ENCODE assay signal across 16 cellular contexts in genomic region chr18:49073431-49073830, GRCh38.
DNase-seq lines count a peak whose midpoint lies in the region; ATAC-seq and TF ChIP-seq lines count a peak whose summit lies in the region.
"Had no signal": no experiment of that assay in that cellular context is flagged by ENCODE, and none has a peak within 500 bp of the region (broad histone marks: within the 10 kb centered on the region; RNA-seq: fewer than 3 reads in every experiment).

No MANE protein-coding gene starts in this region.

- no peak for TF ChIP-seq RAD21 in IMR-90 (IDR thresholded peaks at IDR 0.05; ENCODE audit: low read length)

- no peak overlapping the region for H3K56ac ChIP-seq in IMR-90 (ENCODE audit: extremely low read depth, insufficient read depth, low read length)

- H2AFZ ChIP-seq in ACC112 (ENCODE audit: low read length, unreplicated experiment) (no peak overlapping the region), IMR-90 (replicated peaks; ENCODE audit: low read length, poor library complexity) (no peak overlapping the region)

- H3K36me3 ChIP-seq in ACC112 (ENCODE audit: insufficient read depth, low read length) (no peaks in the 10 kb centered on the region), IMR-90 (ENCODE audit: control insufficient read depth, insufficient read depth, low read length) (no peaks in the 10 kb centered on the region), muscle layer of duodenum (ENCODE audit: control insufficient read depth in 1 of 2, insufficient read depth in 2 of 2, low read length in 2 of 2) (no peaks in the 10 kb centered on the region)
- H3K36me3 ChIP-seq: Peyer's patch had no signal

- H3K14ac ChIP-seq in IMR-90 (replicated peaks; ENCODE audit: low read depth, low read length), result no peak overlapping the region

- H2BK20ac ChIP-seq in IMR-90 (ENCODE audit: low read depth, low read length), result no peak overlapping the region

- H3K27me3 ChIP-seq in ACC112 (ENCODE audit: insufficient read depth, low read length) (no peaks in the 10 kb centered on the region), IMR-90 (ENCODE audit: control insufficient read depth, insufficient read depth, low read length) (no peaks in the 10 kb centered on the region), muscle layer of duodenum (ENCODE audit: low read depth, low read length) (no peaks in the 10 kb centered on the region)
- H3K27me3 ChIP-seq: Peyer's patch had no signal

- H3K79me2 ChIP-seq in ACC112 (ENCODE audit: control insufficient read depth, insufficient read depth, low read length, unreplicated experiment), result no peaks in the 10 kb centered on the region

- in situ Hi-C loops in IMR-90 (cut with MboI; ENCODE audit: low sequenced_read_pairs), result no loop called here

- H3K9ac ChIP-seq in IMR-90 (ENCODE audit: low read depth, low read length), result no peak overlapping the region

- H2AK5ac ChIP-seq in IMR-90 (ENCODE audit: low read depth, low read length), result no peak overlapping the region; the same call in 1 of the 2 replicates

- CTCF ChIA-PET in IMR-90 (lab: Yijun Ruan, JAX), result interaction anchor here (1.0 kb wide), 1 partner anchor 13 kb away, joined by 3 read pairs; no protein-coding TSS in a partner anchor

- peaks cover 5% of the 10 kb centered on the region; the same call in 1 of the 2 replicates for H3K9me1 ChIP-seq in IMR-90 (ENCODE audit: insufficient read depth, low read length)

- no peaks in the 10 kb centered on the region for H4K20me1 ChIP-seq in IMR-90 (ENCODE audit: insufficient read depth, low read length)

- H3K23ac ChIP-seq in IMR-90 (ENCODE audit: low read depth, low read length), result 0 out of 2 replicates have a peak overlapping the region, but pooled peaks have one; percentile 8

- H3K27ac ChIP-seq in ACC112 (ENCODE audit: low read depth, low read length) (peak overlapping the region; percentile 57), IMR-90 (ENCODE audit: insufficient read depth, low read length) (no peak overlapping the region), muscle layer of duodenum (ENCODE audit: low read length) (peak overlapping the region; percentile 21)

- H3K9me3 ChIP-seq in IMR-90 (ENCODE audit: control insufficient read depth, insufficient read depth, low read length) (no peaks in the 10 kb centered on the region), muscle layer of duodenum (ENCODE audit: control insufficient read depth in 1 of 2, low read length in 2 of 2) (no peaks in the 10 kb centered on the region)
- H3K9me3 ChIP-seq: Peyer's patch had no signal

- H2BK5ac ChIP-seq in IMR-90 (ENCODE audit: low read depth, low read length, poor library complexity, severe bottlenecking), result no peak overlapping the region

- no peak for TF ChIP-seq POLR2A in IMR-90 (IDR thresholded peaks at IDR 0.05; ENCODE audit: low read depth, low read length)

- no peak overlapping the region for H3K4me2 ChIP-seq in IMR-90 (ENCODE audit: low read depth, low read length)

- DNase-seq in IMR-90 (no peak), fibroblast of mammary gland (ENCODE audit: low read depth) (peak; percentile 8), NCI-H524 (lab: John Stamatoyannopoulos, UW) (no peak), OCI-M2 (lab: John Stamatoyannopoulos, UW; ENCODE audit: unreplicated experiment) (no peak), NCI-H82 treated with DMSO at 0.1 percent for 48 hours (lab: John Stamatoyannopoulos, UW; ENCODE audit: unreplicated experiment) (no peak)
- DNase-seq: AML-193, DMS 273 treated with DMSO at 0.1 percent for 48 hours, GF-D8, NCI-H1048, NCI-H146, NCI-H2081, NCI-H774, Peyer's patch, SHP77 treated with DMSO at 0.1 percent for 48 hours had no signal

- WGBS in IMR-90 (ENCODE audit: extremely low coverage in 2 of 2, insufficient read length in 1 of 2), 2 experiments, result 80% methylated on average over 1 of the region's 4 CpGs; no CpG with 5 or more reads in 1 of the 2 experiments

- peak overlapping the region; percentile 24; the same call in 1 of the 2 replicates for H4K91ac ChIP-seq in IMR-90 (ENCODE audit: insufficient read depth, low read depth, low read length)

- H2BK120ac ChIP-seq in IMR-90 (ENCODE audit: low read depth, low read length), result no peak overlapping the region

- H4K8ac ChIP-seq in IMR-90 (ENCODE audit: low read depth in 2 of 2, low read length in 2 of 2), result no peak overlapping the region

- 0 out of 4 replicates have a peak, but pooled peaks cover 0 to 3% of the 10 kb centered on the region in 2 experiments for H3K79me1 ChIP-seq in IMR-90 (ENCODE audit: low read depth in 1 of 2, low read length in 2 of 2)

- no peak for TF ChIP-seq CTCF in IMR-90 (conservative IDR thresholded peaks at IDR 0.05; ENCODE audit: low read depth, low read length)
- TF ChIP-seq CTCF in fibroblast of mammary gland (conservative IDR thresholded peaks at IDR 0.05; ENCODE audit: control insufficient read depth, insufficient read depth, low read depth, low read length), result no peak

- POLR2A ChIA-PET in IMR-90 (lab: Charles Lee; ENCODE audit: unreplicated experiment), result interaction anchor here (0.5 kb wide), 1 partner anchor 153 kb away, joined by 10 read pairs; no protein-coding TSS in a partner anchor

- no TSS peak for BruUV-seq in IMR-90 (replicated peaks; lab: Mats Ljungman, UMichigan)

- H3K18ac ChIP-seq in IMR-90 (ENCODE audit: low read depth, low read length), result no peak overlapping the region

- H3K4me3 ChIP-seq in ACC112 (ENCODE audit: low read depth, low read length), result no peak overlapping the region
- no peak overlapping the region for H3K4me3 ChIP-seq in IMR-90 (ENCODE audit: insufficient read depth, low read depth, low read length)
- no peak overlapping the region for H3K4me3 ChIP-seq in fibroblast of mammary gland (ENCODE audit: control insufficient read depth, low read depth, low read length)
- H3K4me3 ChIP-seq in muscle layer of duodenum (ENCODE audit: low read depth in 1 of 2, low read length in 2 of 2), result no peak overlapping the region
- H3K4me3 ChIP-seq: Peyer's patch had no signal

- peak overlapping the region; percentile 77; the same call in 2 of the 3 replicates for H2BK15ac ChIP-seq in IMR-90 (ENCODE audit: low read depth, low read length)

- H3K4ac ChIP-seq in IMR-90 (ENCODE audit: low read depth, low read length), result no peak overlapping the region

- dilution Hi-C loops in IMR-90 (cut with HindIII; ENCODE audit: low sequenced_read_pairs, unreplicated experiment), result no loop called here

- intact Hi-C loops in IMR-90 (cut with micrococcal nuclease), result no loop called here

- peak overlapping the region; percentile 14 for H4K5ac ChIP-seq in IMR-90 (ENCODE audit: low read depth, low read length)

- ATAC-seq in IMR-90 (ENCODE audit: low read depth), result no peak

- H2AK9ac ChIP-seq in IMR-90 (replicated peaks; ENCODE audit: low read depth, low read length, poor library complexity), result no peak overlapping the region

- H3K4me1 ChIP-seq in ACC112 (ENCODE audit: control insufficient read depth, insufficient read depth, low read length, unreplicated experiment) (peaks cover 17% of the 10 kb centered on the region), IMR-90 (ENCODE audit: control insufficient read depth, insufficient read depth, low read length) (peaks cover 17% of the 10 kb centered on the region), muscle layer of duodenum (ENCODE audit: control insufficient read depth in 1 of 2, insufficient read depth in 2 of 2, low read length in 2 of 2) (no peaks in the 10 kb centered on the region)
- H3K4me1 ChIP-seq: Peyer's patch had no signal

TF ChIP-seq in IMR-90, 13 proteins besides CTCF, POLR2A, EP300 and RAD21:
- TF ChIP-seq FOS (IDR thresholded peaks at IDR 0.05; ENCODE audit: low read depth, low read length) (no peak), CEBPB (IDR thresholded peaks at IDR 0.05; ENCODE audit: low read depth, low read length) (no peak), MAZ (IDR thresholded peaks at IDR 0.05; ENCODE audit: borderline replicate concordance, low read depth, low read length) (no peak), MAFK (IDR thresholded peaks at IDR 0.05; ENCODE audit: low read depth, low read length) (no peak), USF2 (IDR thresholded peaks at IDR 0.05; ENCODE audit: low read depth, low read length) (no peak), RCOR1 (IDR thresholded peaks at IDR 0.05; ENCODE audit: insufficient replicate concordance, low read length) (no peak), BHLHE40 (IDR thresholded peaks at IDR 0.05; ENCODE audit: low read depth, low read length) (no peak), SMC3 (IDR thresholded peaks at IDR 0.05; ENCODE audit: low read depth, low read length) (no peak), NFE2L2 (IDR thresholded peaks at IDR 0.05; ENCODE audit: low read depth, low read length) (no peak), CHD1 (IDR thresholded peaks at IDR 0.05; ENCODE audit: low read depth, low read length) (no peak), RFX5 (IDR thresholded peaks at IDR 0.05; ENCODE audit: low read depth, low read length) (no peak), MXI1 (IDR thresholded peaks at IDR 0.05; ENCODE audit: borderline replicate concordance, low read depth, low read length) (no peak)
- TF ChIP-seq, protein P1, sequence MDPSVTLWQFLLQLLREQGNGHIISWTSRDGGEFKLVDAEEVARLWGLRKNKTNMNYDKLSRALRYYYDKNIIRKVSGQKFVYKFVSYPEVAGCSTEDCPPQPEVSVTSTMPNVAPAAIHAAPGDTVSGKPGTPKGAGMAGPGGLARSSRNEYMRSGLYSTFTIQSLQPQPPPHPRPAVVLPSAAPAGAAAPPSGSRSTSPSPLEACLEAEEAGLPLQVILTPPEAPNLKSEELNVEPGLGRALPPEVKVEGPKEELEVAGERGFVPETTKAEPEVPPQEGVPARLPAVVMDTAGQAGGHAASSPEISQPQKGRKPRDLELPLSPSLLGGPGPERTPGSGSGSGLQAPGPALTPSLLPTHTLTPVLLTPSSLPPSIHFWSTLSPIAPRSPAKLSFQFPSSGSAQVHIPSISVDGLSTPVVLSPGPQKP (IDR thresholded peaks at IDR 0.05; ENCODE audit: borderline replicate concordance, low read depth, low read length), result no peak
